Comparison of ENCODE assay signal across 11 cellular contexts in genomic region chr11:45788887-45789286, GRCh38.
"Had no signal": no experiment of that assay in that cellular context is flagged by ENCODE, and none has a peak within 500 bp of the region (broad histone marks: within the 10 kb centered on the region; RNA-seq: fewer than 3 reads in every experiment).

No MANE protein-coding gene starts in this region.

- ATAC-seq: GM23338, HCT116 had no signal

- H3K27ac ChIP-seq: GM23248 had no signal

- H3K4me3 ChIP-seq: GM23248, GM23338, HAP-1 had no signal

- H3K36me3 ChIP-seq: HAP-1 had no signal

- FAIRE-seq: H1, H54 had no signal

- H3K4me2 ChIP-seq: GM23338 had no signal

- H2AFZ ChIP-seq: GM23248, GM23338 had no signal

- H3K9me3 ChIP-seq: HAP-1 had no signal

- DNase-seq: GM23248, GOT3, H7, H9, HCEC 1CT, HFFc6 had no signal

- H3K9ac ChIP-seq: GM23248 had no signal
